Comparison of ENCODE assay signal across 8 cellular contexts in the genomic region with DNA sequence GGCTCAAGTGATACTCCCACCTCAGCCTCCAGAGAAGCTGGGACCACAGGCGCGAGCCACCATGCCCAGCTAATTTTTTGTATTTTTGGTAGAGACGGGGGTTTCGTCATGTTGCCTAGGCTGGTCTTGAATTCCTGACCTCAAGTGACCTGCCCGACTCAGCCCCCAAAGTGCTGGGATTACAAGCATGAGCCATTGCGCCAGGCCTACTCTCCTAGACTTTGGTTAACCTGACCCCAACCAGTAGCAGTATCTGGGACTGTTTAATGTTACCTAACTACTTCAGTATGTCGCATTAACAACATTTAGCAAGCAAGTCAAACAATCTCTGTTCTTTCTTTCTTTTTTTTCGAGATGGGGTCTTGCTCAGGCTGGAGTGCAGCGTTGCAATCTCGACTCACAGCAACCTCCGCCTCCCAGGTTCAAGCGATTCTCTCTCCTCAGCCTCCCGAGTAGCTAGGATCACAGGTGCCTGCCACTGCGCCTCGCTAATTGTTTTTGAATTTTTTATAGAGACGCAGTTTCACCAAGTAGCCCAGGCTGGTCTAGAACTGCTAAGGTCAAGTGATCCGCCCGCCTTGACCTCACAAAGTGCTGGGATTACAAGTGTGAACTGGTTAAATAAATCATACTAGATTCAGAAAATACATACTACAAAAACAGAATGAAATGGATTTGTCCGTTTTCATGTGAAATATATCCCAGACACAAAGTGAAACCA. TPM values are rescaled to one million over a fixed set of nuclear protein-coding genes. Genes with fewer than 3 reads are reported as not detected.
DNase-seq lines count a peak whose midpoint lies in the region; TF ChIP-seq lines count a peak whose summit lies in the region.

No MANE protein-coding gene starts in this region.

- peaks cover 15% of the 10 kb centered on the region for H3K4me1 Mint-ChIP-seq in progenitor cell of endocrine pancreas (ENCODE audit: low read depth)

- peaks cover 5% of the 10 kb centered on the region for H3K36me3 Mint-ChIP-seq in progenitor cell of endocrine pancreas (ENCODE audit: insufficient read depth)

- peaks cover 7% of the 10 kb centered on the region for H3K4me1 ChIP-seq in NT2/D1 (ENCODE audit: insufficient read depth, insufficient read length)

- peak overlapping the region; percentile 88 for H3K4me3 ChIP-seq in GM12865 (ENCODE audit: low read depth, low read length)
- peak overlapping the region; percentile 89 for H3K4me3 ChIP-seq in NT2/D1 (ENCODE audit: insufficient read length, low read depth)
- peak overlapping the region; percentile 78 for H3K4me3 ChIP-seq in epithelial cell of esophagus (ENCODE audit: low read length)

- DNase-seq in GM12865 (ENCODE audit: low read depth) (no peak), NT2/D1 (ENCODE audit: low read depth, low spot score) (no peak), epithelial cell of esophagus (ENCODE audit: low read depth) (no peak), progenitor cell of endocrine pancreas (ENCODE audit: low spot score, unreplicated experiment) (no peak), NCI-H2227 treated with DMSO at 0.1 percent for 48 hours (lab: John Stamatoyannopoulos, UW) (no peak), dermis blood vessel endothelial cell (no peak), germinal center (ENCODE audit: low spot score) (no peak), DMS53 (lab: John Stamatoyannopoulos, UW) (no peak)

- H3K36me3 ChIP-seq in NT2/D1 (ENCODE audit: insufficient read depth, insufficient read length, low read length) = peaks cover 3% of the 10 kb centered on the region

- H3K27me3 Mint-ChIP-seq in progenitor cell of endocrine pancreas = no peaks in the 10 kb centered on the region

- no peaks in the 10 kb centered on the region for H3K9me3 ChIP-seq in NT2/D1 (ENCODE audit: insufficient read depth, low read length)

- H3K27me3 ChIP-seq in NT2/D1 (ENCODE audit: insufficient read depth, insufficient read length) = no peaks in the 10 kb centered on the region

- H3K4me3 Mint-ChIP-seq in progenitor cell of endocrine pancreas (ENCODE audit: low read depth) = peak overlapping the region; percentile 93

- H3K27ac Mint-ChIP-seq in progenitor cell of endocrine pancreas = peak overlapping the region; percentile 97

- no peak for TF ChIP-seq CTCF in GM12865 (IDR thresholded peaks at IDR 0.05; ENCODE audit: insufficient read depth, low read depth, low read length, missing control alignments)
- no peak for TF ChIP-seq CTCF in epithelial cell of esophagus (IDR thresholded peaks at IDR 0.05; ENCODE audit: insufficient read depth, low read depth, low read length, missing control alignments)
- no peak for TF ChIP-seq CTCF in progenitor cell of endocrine pancreas (IDR thresholded peaks at IDR 0.05; ENCODE audit: unreplicated experiment)

- peak overlapping the region; percentile 95 for H3K9ac ChIP-seq in NT2/D1 (ENCODE audit: insufficient read length, low read depth)

- H3K9me3 Mint-ChIP-seq in progenitor cell of endocrine pancreas (ENCODE audit: low read depth) = no peaks in the 10 kb centered on the region

RNA-seq across cellular contexts. Expression of a gene that starts 2.0 kb away (rescaled TPM):
- total RNA-seq in progenitor cell of endocrine pancreas (69.1 and 73.6 TPM in 2 replicates), dermis blood vessel endothelial cell (65.0 and 82.0 TPM in 2 replicates)

RNA-seq across cellular contexts. Expression of a gene that starts 53.7 kb away (rescaled TPM):
- total RNA-seq in progenitor cell of endocrine pancreas (18.2 and 18.7 TPM in 2 replicates), dermis blood vessel endothelial cell (10.4 and 12.1 TPM in 2 replicates)

RNA-seq across cellular contexts. Expression of a gene that starts 59.7 kb away (rescaled TPM):
- total RNA-seq in progenitor cell of endocrine pancreas (15.5 and 16.6 TPM in 2 replicates), dermis blood vessel endothelial cell (11.7 and 15.1 TPM in 2 replicates)
